Comparison of ENCODE assay signal across 25 cellular contexts in genomic region chrX:47690175-47690574, GRCh38. TPM values are rescaled to one million over a fixed set of nuclear protein-coding genes. Genes with fewer than 3 reads are reported as not detected.
DNase-seq lines count a peak whose midpoint lies in the region; ATAC-seq, FAIRE-seq and TF ChIP-seq lines count a peak whose summit lies in the region.
"Had no signal": no experiment of that assay in that cellular context is flagged by ENCODE, and none has a peak within 500 bp of the region (broad histone marks: within the 10 kb centered on the region; RNA-seq: fewer than 3 reads in every experiment).

No MANE protein-coding gene starts in this region.

- no peak overlapping the region for H2AFZ ChIP-seq in HCT116 (ENCODE audit: low read depth, low read length, poor library complexity, severe bottlenecking)

- H3K4me3 ChIP-seq in HCT116 (replicated peaks in 1 of 2; ENCODE audit: low read depth in 1 of 2, low read length in 2 of 2): no peak overlapping the region
- H3K4me3 ChIP-seq: lower lobe of right lung, SJCRH30, testis had no signal

- no peaks in the 10 kb centered on the region for H3K9me3 ChIP-seq in HCT116 (ENCODE audit: control insufficient read depth in 1 of 2, insufficient read depth in 1 of 2, low read depth in 1 of 2, low read length in 2 of 2)
- H3K9me3 ChIP-seq: lower lobe of right lung, SJCRH30, testis had no signal

- H3K9ac ChIP-seq in HCT116 (ENCODE audit: low read length): no peak overlapping the region

- H3K27me3 ChIP-seq in HCT116 (ENCODE audit: insufficient read depth, low read length): no peaks in the 10 kb centered on the region
- H3K27me3 ChIP-seq: SJCRH30, testis had no signal

- no peak for FAIRE-seq in RCC 7860 (lab: Jason Lieb, UNC)
- no peak for FAIRE-seq in urothelium cell line (lab: Jason Lieb, UNC)
- FAIRE-seq: HepG2 had no signal

- peak; percentile 11 for DNase-seq in AG20443 (ENCODE audit: low spot score)
- DNase-seq in HCT116 (ENCODE audit: low read depth, low spot score): peak; percentile 12
- peak; percentile 4 for DNase-seq in RCC 7860 (ENCODE audit: low spot score)
- peak; percentile 2 for DNase-seq in fibroblast of peridontal ligament (ENCODE audit: extremely low read depth)
- DNase-seq in NCI-H748 treated with DMSO at 0.1 percent for 48 hours (lab: John Stamatoyannopoulos, UW): no peak
- no peak for DNase-seq in NCI-H345 treated with DMSO at 0.1 percent for 48 hours (lab: John Stamatoyannopoulos, UW; ENCODE audit: unreplicated experiment)
- no peak for DNase-seq in urothelium cell line (ENCODE audit: low spot score)
- DNase-seq in AG08395 (ENCODE audit: low spot score): no peak
- DNase-seq: activated CD8-positive, alpha-beta T cell treated with anti-CD3 and anti-CD28 coated beads for 36 hours; activated naive CD4-positive, alpha-beta T cell treated with anti-CD3 and anti-CD28 coated beads, Interleukin-2, amount 10 ng/mL, durations not matched to agents 7 days and 5 days; activated T-cell treated with anti-CD3 and anti-CD28 coated beads, Interleukin-2, amount 50 U/mL, for 24 hours; CD4-positive, alpha-beta T cell; DMS79; effector memory CD8-positive, alpha-beta T cell; lower lobe of right lung; NCI-H2029 treated with DMSO at 0.1 percent for 48 hours; NCI-H510A treated with DMSO at 0.1 percent for 48 hours; nucleus accumbens; right cardiac atrium; SJCRH30; T-helper 17 cell; testis had no signal

- no peaks in the 10 kb centered on the region for H3K4me1 ChIP-seq in HCT116 (ENCODE audit: control insufficient read depth in 1 of 2, insufficient read depth in 2 of 2, low read length in 2 of 2)
- H3K4me1 ChIP-seq: lower lobe of right lung, SJCRH30, testis had no signal

- H3K9me2 ChIP-seq in HCT116 (ENCODE audit: insufficient read depth): no peaks in the 10 kb centered on the region

- no peaks in the 10 kb centered on the region for H3K36me3 ChIP-seq in HCT116 (ENCODE audit: control insufficient read depth in 1 of 2, insufficient read depth in 2 of 2, low read length in 2 of 2)
- H3K36me3 ChIP-seq: lower lobe of right lung, SJCRH30 had no signal

- ATAC-seq in HCT116: peak; percentile 60
- ATAC-seq: activated CD8-positive, alpha-beta T cell treated with anti-CD3 and anti-CD28 coated beads for 36 hours; effector memory CD8-positive, alpha-beta T cell; HepG2; lower lobe of right lung; right cardiac atrium; stimulated activated memory B cell treated with anti-CD40 and anti-IgM and Interleukin-4, amounts not matched to agents 10 μg/mL and 1 μg/mL and 100 μg/mL, for 72 hours; T-helper 17 cell; WTC11 had no signal

- TF ChIP-seq CTCF in HCT116 (IDR thresholded peaks at IDR 0.05 in 2 of 3, conservative IDR thresholded peaks at IDR 0.05 in 1 of 3; ENCODE audit: borderline replicate concordance in 1 of 3, insufficient read depth in 1 of 3, low read depth in 2 of 3, low read length in 2 of 3): peak in 1 of 3 experiments; percentile 32; a peak in 1 of 6 replicates

- CTCF ChIA-PET in HCT116 (lab: Charles Lee): no interaction called here

- POLR2A ChIA-PET in HCT116 (lab: Charles Lee): no interaction called here

- peak; percentile 32; the same call in 1 of the 2 replicates for TF ChIP-seq RAD21 in HCT116 (IDR thresholded peaks at IDR 0.05; ENCODE audit: low read depth)

- H3K27ac ChIP-seq in HCT116 (ENCODE audit: low read depth, low read length): no peak overlapping the region
- H3K27ac ChIP-seq: lower lobe of right lung, SJCRH30 had no signal

- no peak overlapping the region for H3K4me2 ChIP-seq in HCT116 (ENCODE audit: low read length)

- RAD21 ChIA-PET in HCT116 (lab: Charles Lee; ENCODE audit: low non-redundant PET in 1 of 2, low total read pairs in 2 of 2, uncharacterized antibody in 2 of 2, unreplicated experiment in 2 of 2): interaction anchor here in 1 of 2 experiments (0.6 kb wide), 1 partner anchor 119 kb away, joined by 3 read pairs; no protein-coding TSS in a partner anchor

- intact Hi-C loops in HCT116 (cut with micrococcal nuclease): no loop called here

- no peaks in the 10 kb centered on the region for H4K20me1 ChIP-seq in HCT116 (ENCODE audit: insufficient read depth)

- BruUV-seq in HCT116 (replicated peaks; lab: Mats Ljungman, UMichigan): no TSS peak

- TF ChIP-seq POLR2A in HCT116 (IDR thresholded peaks at IDR 0.05; ENCODE audit: borderline replicate concordance, extremely low read depth, insufficient read depth, insufficient read length): no peak

- H3K79me2 ChIP-seq in HCT116 (ENCODE audit: insufficient read depth, low read length): no peaks in the 10 kb centered on the region

TF ChIP-seq in HCT116, 20 proteins besides CTCF, POLR2A, EP300 and RAD21:
- TF ChIP-seq EZH2 (IDR thresholded peaks at IDR 0.05): no peak
- TF ChIP-seq FOSL1 (IDR thresholded peaks at IDR 0.05; ENCODE audit: low read depth): no peak
- TF ChIP-seq ZBTB33 (IDR thresholded peaks at IDR 0.05; ENCODE audit: extremely low read depth, insufficient replicate concordance, low read length): no peak
- TF ChIP-seq EZH2phosphoT487 (IDR thresholded peaks at IDR 0.05; ENCODE audit: borderline replicate concordance): no peak
- TF ChIP-seq ELF1 (IDR thresholded peaks at IDR 0.05; ENCODE audit: borderline replicate concordance, low read depth): no peak
- no peak for TF ChIP-seq ATF3 (IDR thresholded peaks at IDR 0.05)
- no peak for TF ChIP-seq MAX (IDR thresholded peaks at IDR 0.05)
- TF ChIP-seq YY1 (IDR thresholded peaks at IDR 0.05; ENCODE audit: extremely low read depth, insufficient replicate concordance, low read depth, low read length): no peak
- TF ChIP-seq CBX3 (IDR thresholded peaks at IDR 0.05; ENCODE audit: low read depth): no peak
- no peak for TF ChIP-seq POLR2AphosphoS5 (IDR thresholded peaks at IDR 0.05; ENCODE audit: low read depth, low read length)
- no peak for TF ChIP-seq EGR1 (IDR thresholded peaks at IDR 0.05; ENCODE audit: low read depth)
- no peak for TF ChIP-seq CEBPB (IDR thresholded peaks at IDR 0.05; ENCODE audit: low read depth)
- no peak for TF ChIP-seq SIN3A (IDR thresholded peaks at IDR 0.05; ENCODE audit: low read depth)
- no peak for TF ChIP-seq ZNF274 (IDR thresholded peaks at IDR 0.05; ENCODE audit: low read depth, low read length)
- no peak for TF ChIP-seq ZFX (IDR thresholded peaks at IDR 0.05)
- no peak for TF ChIP-seq TCF7L2 (IDR thresholded peaks at IDR 0.05; ENCODE audit: borderline replicate concordance, extremely low read depth, insufficient read depth, insufficient read length)
- TF ChIP-seq JUND (IDR thresholded peaks at IDR 0.05): no peak
- no peak for TF ChIP-seq REST (IDR thresholded peaks at IDR 0.05; ENCODE audit: low read depth)
- no peak for TF ChIP-seq SP1 (IDR thresholded peaks at IDR 0.05; ENCODE audit: low read depth)

RNA-seq across cellular contexts. Expression of gene UXT, which starts 31.2 kb away (rescaled TPM):
- total RNA-seq in HCT116 (2021; ENCODE audit: unreplicated experiment): 106 TPM
- polyA plus RNA-seq in HCT116 (2012): 175 and 192 TPM in 2 replicates

RNA-seq across cellular contexts. Expression of gene ELK1, which starts 39.8 kb away (rescaled TPM):
- 57.0 TPM for total RNA-seq in HCT116 (2021; ENCODE audit: unreplicated experiment)
- polyA plus RNA-seq in HCT116 (2012): 25.2 and 26.1 TPM in 2 replicates

Comparison
In these comparisons a context has a peak if more than half of its experiments do, and no peak if none do; other contexts are left out.
1. DNase-seq: peak in AG20443 (single experiment), HCT116 (single experiment), RCC 7860 (single experiment) and fibroblast of peridontal ligament (single experiment); none in NCI-H748 treated with DMSO at 0.1 percent for 48 hours (single experiment), NCI-H345 treated with DMSO at 0.1 percent for 48 hours (single experiment), urothelium cell line (single experiment) and AG08395 (single experiment).